ENCODE assay signal across 9 cellular contexts in the genomic region with DNA sequence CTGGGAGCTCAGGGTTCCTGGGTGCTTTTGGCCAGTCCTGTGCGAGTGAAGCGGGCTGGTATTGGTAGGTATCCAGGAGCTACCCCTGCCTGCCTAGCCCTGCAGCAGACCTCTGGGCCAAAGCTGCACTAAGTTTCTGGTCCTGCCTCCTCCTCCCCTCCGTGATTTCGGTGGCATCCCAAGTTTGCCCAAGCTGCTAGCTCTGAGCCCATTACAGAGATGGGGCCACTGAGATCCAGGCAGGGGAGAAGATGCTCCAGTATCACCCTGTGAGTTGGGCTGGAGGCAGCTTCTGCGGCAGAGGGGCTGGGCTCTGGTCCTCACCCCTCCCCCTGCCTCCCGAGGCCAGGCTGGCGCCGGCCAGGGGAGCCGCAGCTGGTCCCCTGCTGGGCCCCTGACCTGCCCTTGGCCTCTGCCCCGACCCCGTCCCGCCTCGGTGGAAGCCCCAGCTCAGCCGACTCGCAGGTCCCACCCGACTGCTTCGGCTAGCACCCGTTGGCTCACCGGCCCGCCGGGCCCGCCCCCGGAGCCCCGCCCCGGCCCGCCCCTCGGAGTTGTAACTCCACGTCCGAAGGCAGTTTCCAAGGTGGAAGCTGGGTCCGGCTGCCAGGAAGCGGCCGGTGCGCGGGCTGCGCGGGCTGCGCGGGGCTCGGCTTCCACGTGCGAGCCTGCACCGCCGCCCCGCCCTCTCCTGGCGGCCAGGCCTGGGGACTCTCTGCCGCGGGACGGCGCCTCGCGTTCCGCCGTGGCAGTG. TPM values are rescaled to one million over a fixed set of nuclear protein-coding genes. Genes with fewer than 3 reads are reported as not detected.
DNase-seq lines count a peak whose midpoint lies in the region; ATAC-seq and TF ChIP-seq lines count a peak whose summit lies in the region.
"Had no signal": no experiment of that assay in that cellular context is flagged by ENCODE, and none has a peak within 500 bp of the region (broad histone marks: within the 10 kb centered on the region; RNA-seq: fewer than 3 reads in every experiment).

A gene with protein sequence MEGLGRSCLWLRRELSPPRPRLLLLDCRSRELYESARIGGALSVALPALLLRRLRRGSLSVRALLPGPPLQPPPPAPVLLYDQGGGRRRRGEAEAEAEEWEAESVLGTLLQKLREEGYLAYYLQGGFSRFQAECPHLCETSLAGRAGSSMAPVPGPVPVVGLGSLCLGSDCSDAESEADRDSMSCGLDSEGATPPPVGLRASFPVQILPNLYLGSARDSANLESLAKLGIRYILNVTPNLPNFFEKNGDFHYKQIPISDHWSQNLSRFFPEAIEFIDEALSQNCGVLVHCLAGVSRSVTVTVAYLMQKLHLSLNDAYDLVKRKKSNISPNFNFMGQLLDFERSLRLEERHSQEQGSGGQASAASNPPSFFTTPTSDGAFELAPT (plus strand): TSS at position 584 of the 754 bp plus-strand sequence. CDS start 751 bp downstream, outside the sequence.

- 1 to 31% methylated on average over 25 to 53 of the region's 53 CpGs for WGBS in lung, 2 donors

- no peak within 1 kb of the TSS for H3K9ac ChIP-seq in BLaER1

- peak; percentile 50 for DNase-seq in astrocyte of the hippocampus (ENCODE audit: low read depth, low spot score)
- DNase-seq in lung (ENCODE audit: low spot score): no peak
- no peak for DNase-seq in dedifferentiated amniotic fluid mesenchymal stem cell (ENCODE audit: extremely low spot score)
- no peak for DNase-seq in MV-4-11 (lab: John Stamatoyannopoulos, UW)

- H3K36me3 ChIP-seq in BLaER1 (no peaks in the 10 kb centered on the region), HEK293 (ENCODE audit: control insufficient read depth in 2 of 2, insufficient read depth in 1 of 2, low read length in 2 of 2) (no peaks in the 10 kb centered on the region), lung (ENCODE audit: control insufficient read depth in 2 of 2, insufficient read depth in 2 of 2, low read length in 2 of 2) (no peaks in the 10 kb centered on the region)

- H3K4me1 ChIP-seq in BLaER1 (peaks cover 14% of the 10 kb centered on the region), HEK293 (ENCODE audit: control insufficient read depth, insufficient read depth, low read length) (peaks cover 3% of the 10 kb centered on the region; the same call in 1 of the 2 replicates), lung (ENCODE audit: control insufficient read depth in 2 of 2, insufficient read depth in 2 of 2, low read length in 2 of 2) (peaks cover 0 to 4% of the 10 kb centered on the region in 2 donors)

- H3K4me3 ChIP-seq in BLaER1: peak within 1 kb of the TSS; percentile 36; the same call in 1 of the 2 replicates
- H3K4me3 ChIP-seq in HEK293 (ENCODE audit: low read depth, low read length): no peak within 1 kb of the TSS
- no peak within 1 kb of the TSS for H3K4me3 ChIP-seq in lung

- peak within 1 kb of the TSS; percentile 57 for H3K4me2 ChIP-seq in BLaER1

- H3K27me3 ChIP-seq in BLaER1 (peaks cover 65% of the 10 kb centered on the region), lung (ENCODE audit: control insufficient read depth, insufficient read depth) (peaks cover 26% of the 10 kb centered on the region)

- TF ChIP-seq CTCF in HEK293 (tag by site-specific recombination; IDR thresholded peaks at IDR 0.05) (no peak), lung (IDR thresholded peaks at IDR 0.05; ENCODE audit: control extremely low read depth, extremely low read depth) (no peak)

- H3K9me3 ChIP-seq in BLaER1 (peaks cover 43% of the 10 kb centered on the region), HEK293 (ENCODE audit: control insufficient read depth, insufficient read depth, low read depth, low read length) (no peaks in the 10 kb centered on the region), lung (ENCODE audit: control insufficient read depth in 2 of 2, insufficient read depth in 1 of 2, low read length in 1 of 2) (peaks cover 0 to 17% of the 10 kb centered on the region in 2 donors)

- no peak within 1 kb of the TSS for H3K27ac ChIP-seq in BLaER1
- no peak within 1 kb of the TSS for H3K27ac ChIP-seq in HEK293 (ENCODE audit: extremely low read depth, low read depth, low read length)
- H3K27ac ChIP-seq in lung (ENCODE audit: low read depth in 1 of 2, low read length in 1 of 2): no peak within 1 kb of the TSS

- CTCF ChIA-PET in HEK293 (lab: Yijun Ruan, JAX): interaction anchor here (0.6 to 2.5 kb wide), 15 partner anchors 9 to 704 kb away, joined by 3 to 24 read pairs (median 3); no protein-coding TSS in a partner anchor

- H4K20me1 ChIP-seq in BLaER1: peaks cover 31% of the 10 kb centered on the region

- POLR2A ChIA-PET in HEK293 (lab: Yijun Ruan, JAX): interaction anchor here (0.6 to 1.4 kb wide), 3 partner anchors 47 to 74 kb away, joined by 3 to 4 read pairs (median 4); a partner anchor contains a TSS

- ATAC-seq in lung (ENCODE audit: insufficient read depth, low FRiP score) (peak; percentile 21), GM18867 (IDR thresholded peaks at IDR 0.05; ENCODE audit: unreplicated experiment) (no peak), HG02870 (IDR thresholded peaks at IDR 0.05; ENCODE audit: unreplicated experiment) (no peak)

TF ChIP-seq in HEK293, 187 proteins besides CTCF, POLR2A, EP300 and RAD21 (continues in another document):
- 0 out of 2 replicates have a peak, but pooled peaks have one; percentile 13 for TF ChIP-seq ZBTB17 (tag by site-specific recombination; IDR thresholded peaks at IDR 0.05)
- TF ChIP-seq, protein P1, sequence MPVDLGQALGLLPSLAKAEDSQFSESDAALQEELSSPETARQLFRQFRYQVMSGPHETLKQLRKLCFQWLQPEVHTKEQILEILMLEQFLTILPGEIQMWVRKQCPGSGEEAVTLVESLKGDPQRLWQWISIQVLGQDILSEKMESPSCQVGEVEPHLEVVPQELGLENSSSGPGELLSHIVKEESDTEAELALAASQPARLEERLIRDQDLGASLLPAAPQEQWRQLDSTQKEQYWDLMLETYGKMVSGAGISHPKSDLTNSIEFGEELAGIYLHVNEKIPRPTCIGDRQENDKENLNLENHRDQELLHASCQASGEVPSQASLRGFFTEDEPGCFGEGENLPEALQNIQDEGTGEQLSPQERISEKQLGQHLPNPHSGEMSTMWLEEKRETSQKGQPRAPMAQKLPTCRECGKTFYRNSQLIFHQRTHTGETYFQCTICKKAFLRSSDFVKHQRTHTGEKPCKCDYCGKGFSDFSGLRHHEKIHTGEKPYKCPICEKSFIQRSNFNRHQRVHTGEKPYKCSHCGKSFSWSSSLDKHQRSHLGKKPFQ (tag by site-specific recombination; IDR thresholded peaks at IDR 0.05): no peak
- no peak for TF ChIP-seq ZNF174 (tag by site-specific recombination; IDR thresholded peaks at IDR 0.05)
- TF ChIP-seq, protein P2, sequence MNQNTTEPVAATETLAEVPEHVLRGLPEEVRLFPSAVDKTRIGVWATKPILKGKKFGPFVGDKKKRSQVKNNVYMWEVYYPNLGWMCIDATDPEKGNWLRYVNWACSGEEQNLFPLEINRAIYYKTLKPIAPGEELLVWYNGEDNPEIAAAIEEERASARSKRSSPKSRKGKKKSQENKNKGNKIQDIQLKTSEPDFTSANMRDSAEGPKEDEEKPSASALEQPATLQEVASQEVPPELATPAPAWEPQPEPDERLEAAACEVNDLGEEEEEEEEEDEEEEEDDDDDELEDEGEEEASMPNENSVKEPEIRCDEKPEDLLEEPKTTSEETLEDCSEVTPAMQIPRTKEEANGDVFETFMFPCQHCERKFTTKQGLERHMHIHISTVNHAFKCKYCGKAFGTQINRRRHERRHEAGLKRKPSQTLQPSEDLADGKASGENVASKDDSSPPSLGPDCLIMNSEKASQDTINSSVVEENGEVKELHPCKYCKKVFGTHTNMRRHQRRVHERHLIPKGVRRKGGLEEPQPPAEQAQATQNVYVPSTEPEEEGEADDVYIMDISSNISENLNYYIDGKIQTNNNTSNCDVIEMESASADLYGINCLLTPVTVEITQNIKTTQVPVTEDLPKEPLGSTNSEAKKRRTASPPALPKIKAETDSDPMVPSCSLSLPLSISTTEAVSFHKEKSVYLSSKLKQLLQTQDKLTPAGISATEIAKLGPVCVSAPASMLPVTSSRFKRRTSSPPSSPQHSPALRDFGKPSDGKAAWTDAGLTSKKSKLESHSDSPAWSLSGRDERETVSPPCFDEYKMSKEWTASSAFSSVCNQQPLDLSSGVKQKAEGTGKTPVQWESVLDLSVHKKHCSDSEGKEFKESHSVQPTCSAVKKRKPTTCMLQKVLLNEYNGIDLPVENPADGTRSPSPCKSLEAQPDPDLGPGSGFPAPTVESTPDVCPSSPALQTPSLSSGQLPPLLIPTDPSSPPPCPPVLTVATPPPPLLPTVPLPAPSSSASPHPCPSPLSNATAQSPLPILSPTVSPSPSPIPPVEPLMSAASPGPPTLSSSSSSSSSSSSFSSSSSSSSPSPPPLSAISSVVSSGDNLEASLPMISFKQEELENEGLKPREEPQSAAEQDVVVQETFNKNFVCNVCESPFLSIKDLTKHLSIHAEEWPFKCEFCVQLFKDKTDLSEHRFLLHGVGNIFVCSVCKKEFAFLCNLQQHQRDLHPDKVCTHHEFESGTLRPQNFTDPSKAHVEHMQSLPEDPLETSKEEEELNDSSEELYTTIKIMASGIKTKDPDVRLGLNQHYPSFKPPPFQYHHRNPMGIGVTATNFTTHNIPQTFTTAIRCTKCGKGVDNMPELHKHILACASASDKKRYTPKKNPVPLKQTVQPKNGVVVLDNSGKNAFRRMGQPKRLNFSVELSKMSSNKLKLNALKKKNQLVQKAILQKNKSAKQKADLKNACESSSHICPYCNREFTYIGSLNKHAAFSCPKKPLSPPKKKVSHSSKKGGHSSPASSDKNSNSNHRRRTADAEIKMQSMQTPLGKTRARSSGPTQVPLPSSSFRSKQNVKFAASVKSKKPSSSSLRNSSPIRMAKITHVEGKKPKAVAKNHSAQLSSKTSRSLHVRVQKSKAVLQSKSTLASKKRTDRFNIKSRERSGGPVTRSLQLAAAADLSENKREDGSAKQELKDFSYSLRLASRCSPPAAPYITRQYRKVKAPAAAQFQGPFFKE (tag by site-specific recombination; IDR thresholded peaks at IDR 0.05; ENCODE audit: borderline replicate concordance): no peak
- TF ChIP-seq ZNF777 (tag by site-specific recombination; IDR thresholded peaks at IDR 0.05; ENCODE audit: borderline replicate concordance): no peak
- TF ChIP-seq ZNF48 (tag by site-specific recombination; IDR thresholded peaks at IDR 0.05): no peak
- TF ChIP-seq ZNF311 (tag by site-specific recombination; IDR thresholded peaks at IDR 0.05; ENCODE audit: borderline replicate concordance): no peak
- TF ChIP-seq KLF8 (tag by site-specific recombination; IDR thresholded peaks at IDR 0.05): peak; percentile 31; the same call in 1 of the 2 replicates
- TF ChIP-seq KLF9 (tag by site-specific recombination; IDR thresholded peaks at IDR 0.05; ENCODE audit: low read depth): peak; percentile 55
- TF ChIP-seq SP3 (tag by site-specific recombination; IDR thresholded peaks at IDR 0.05): 0 out of 2 replicates have a peak, but pooled peaks have one; percentile 36
- no peak for TF ChIP-seq ZNF555 (tag by site-specific recombination; conservative IDR thresholded peaks at IDR 0.05)
- TF ChIP-seq ZNF324 (tag by site-specific recombination; IDR thresholded peaks at IDR 0.05): no peak

RNA-seq across cellular contexts. Expression of the gene that starts here (rescaled TPM):
- total RNA-seq in lung: under 1 TPM; 0.28 to 0.55 TPM
- polyA plus RNA-seq in lung: under 1 TPM; 0.10 to 0.17 TPM
- total RNA-seq: T-helper 1 cell treated with Interleukin-12 subunit alpha and Interleukin-12 subunit beta and Interleukin-4 antibody, amounts not matched to agents 30 ng/mL and 1 ng/mL, for 36 hours had no signal

Comparison
In these comparisons a context has a peak if more than half of its experiments do, and no peak if none do; other contexts are left out.
1. Peak in ATAC-seq in lung; RNA of the gene not detected or under 1 TPM.